ENCODE assay signal across 1 cellular context in genomic region chr5:34410411-34411139, GRCh38.
TF ChIP-seq lines count a peak whose summit lies in the region.

No MANE protein-coding gene starts in this region.

TF ChIP-seq in IMR-90, 13 proteins besides CTCF, POLR2A, EP300 and RAD21:
- no peak for TF ChIP-seq RCOR1 (IDR thresholded peaks at IDR 0.05; ENCODE audit: insufficient replicate concordance, low read length)
- no peak for TF ChIP-seq SMC3 (IDR thresholded peaks at IDR 0.05; ENCODE audit: low read depth, low read length)
- no peak for TF ChIP-seq BHLHE40 (IDR thresholded peaks at IDR 0.05; ENCODE audit: low read depth, low read length)
